21 cellular contexts compared by ENCODE assay signal in genomic region chr19:29781582-29782580, GRCh38.
"Had no signal": no experiment of that assay in that cellular context is flagged by ENCODE, and none has a peak within 500 bp of the region (broad histone marks: within the 10 kb centered on the region; RNA-seq: fewer than 3 reads in every experiment).

No MANE protein-coding gene starts in this region.

- DNase-seq: activated CD4-positive, CD25-positive, alpha-beta regulatory T cell; activated CD8-positive, alpha-beta memory T cell treated with anti-CD3 and anti-CD28 coated beads, Interleukin-2, amount 50 U/mL, for 4 hours; activated CD8-positive, alpha-beta T cell treated with anti-CD3 and anti-CD28 coated beads for 36 hours; activated gamma-delta T cell treated with Interleukin-2 at 50 U/mL for 16 hours; activated naive CD4-positive, alpha-beta T cell treated with anti-CD3 and anti-CD28 coated beads, Interleukin-2, amount 10 ng/mL, durations not matched to agents 7 days and 5 days; activated naive CD8-positive, alpha-beta T cell treated with anti-CD3 and anti-CD28 coated beads for 36 hours; activated T-cell treated with anti-CD3 and anti-CD28 coated beads, Interleukin-2, amount 50 U/mL, for 72 hours; brain microvascular endothelial cell; MG63; NCI-H1105 treated with DMSO at 0.1 percent for 48 hours; NCI-H1436 treated with DMSO at 0.1 percent for 48 hours; NCI-H187; NCI-H2081 treated with DMSO at 0.1 percent for 48 hours; NCI-H446; NCI-H524; RPMI8226; SHP77 treated with DMSO at 0.1 percent for 48 hours; T-helper 2 cell; T1000 had no signal

- H3K36me3 ChIP-seq: brain microvascular endothelial cell, cardiac muscle cell, MG63 had no signal

- H3K27me3 ChIP-seq: brain microvascular endothelial cell, cardiac muscle cell, MG63 had no signal

- H3K4me3 ChIP-seq: cardiac muscle cell, MG63 had no signal

- H3K27ac ChIP-seq: brain microvascular endothelial cell, cardiac muscle cell, VCaP had no signal

- H3K9me3 ChIP-seq: MG63 had no signal

- ATAC-seq: activated CD8-positive, alpha-beta T cell treated with anti-CD3 and anti-CD28 coated beads for 36 hours; activated T-cell treated with anti-CD3 and anti-CD28 coated beads, Interleukin-2, amount 50 U/mL, for 72 hours had no signal
